Comparison of ENCODE assay signal across 8 cellular contexts in genomic region chr17:74430706-74431567, GRCh38. TPM values are rescaled to one million over a fixed set of nuclear protein-coding genes. Genes with fewer than 3 reads are reported as not detected.
A peak's percentile ranks its signal among the peaks of the same experiment; 100 is the strongest.
DNase-seq lines count a peak whose midpoint lies in the region; ATAC-seq and TF ChIP-seq lines count a peak whose summit lies in the region.

No MANE protein-coding gene starts in this region.

- peaks cover 13% of the 10 kb centered on the region for H3K36me3 Mint-ChIP-seq in Caco-2 (ENCODE audit: insufficient read depth, unreplicated experiment)
- H3K36me3 Mint-ChIP-seq in activated T-helper 17 cell treated with anti-CD3 and anti-CD28 coated beads, Interleukin-2, amount 50 U/mL, for 72 hours (ENCODE audit: low read depth): no peaks in the 10 kb centered on the region

- TF ChIP-seq CTCF in Caco-2 (IDR thresholded peaks at IDR 0.05; ENCODE audit: insufficient read depth in 1 of 2, low read depth in 1 of 2, low read length in 1 of 2, severe bottlenecking in 1 of 2, unreplicated experiment in 1 of 2): no peak

- H3K4me1 Mint-ChIP-seq in Caco-2 (ENCODE audit: low read depth, unreplicated experiment): peaks cover 27% of the 10 kb centered on the region
- no peaks in the 10 kb centered on the region for H3K4me1 Mint-ChIP-seq in activated T-helper 17 cell treated with anti-CD3 and anti-CD28 coated beads, Interleukin-2, amount 50 U/mL, for 72 hours

- ATAC-seq in GM21360 (IDR thresholded peaks at IDR 0.05; ENCODE audit: unreplicated experiment) (peak; percentile 53), Right ventricle myocardium inferior (peak; percentile 70)
- peak; percentile 67 for ATAC-seq in activated T-helper 17 cell treated with anti-CD3 and anti-CD28 coated beads, Interleukin-2, amount 50 U/mL, for 72 hours (replicated peaks)

- H3K9me3 ChIP-seq in Caco-2: no peaks in the 10 kb centered on the region

- peak overlapping the region; percentile 97 for H3K27ac Mint-ChIP-seq in Caco-2 (ENCODE audit: unreplicated experiment)
- no peak overlapping the region for H3K27ac Mint-ChIP-seq in activated T-helper 17 cell treated with anti-CD3 and anti-CD28 coated beads, Interleukin-2, amount 50 U/mL, for 72 hours

- POLR2A ChIA-PET in Caco-2 (lab: Charles Lee): interaction anchor here (0.6 to 1.0 kb wide), 3 partner anchors 14 to 65 kb away, joined by 3 read pairs; no protein-coding TSS in a partner anchor

- no TSS peak for BruUV-seq in Caco-2 (replicated peaks; lab: Mats Ljungman, UMichigan)

- no peaks in the 10 kb centered on the region for H3K27me3 ChIP-seq in Caco-2 (replicated peaks; ENCODE audit: control insufficient read depth, insufficient read depth, low read length)

- H3K36me3 ChIP-seq in Caco-2 (ENCODE audit: control insufficient read depth, insufficient read depth, low read length): no peaks in the 10 kb centered on the region

- no peaks in the 10 kb centered on the region for H3K27me3 Mint-ChIP-seq in Caco-2 (ENCODE audit: insufficient read depth, unreplicated experiment)
- H3K27me3 Mint-ChIP-seq in activated T-helper 17 cell treated with anti-CD3 and anti-CD28 coated beads, Interleukin-2, amount 50 U/mL, for 72 hours: peaks cover 26% of the 10 kb centered on the region

- peak overlapping the region; percentile 99 for H3K4me3 Mint-ChIP-seq in Caco-2 (ENCODE audit: unreplicated experiment)
- H3K4me3 Mint-ChIP-seq in activated T-helper 17 cell treated with anti-CD3 and anti-CD28 coated beads, Interleukin-2, amount 50 U/mL, for 72 hours: peak overlapping the region; percentile 46

- H3K9me3 Mint-ChIP-seq in Caco-2 (ENCODE audit: unreplicated experiment): no peaks in the 10 kb centered on the region
- no peaks in the 10 kb centered on the region for H3K9me3 Mint-ChIP-seq in activated T-helper 17 cell treated with anti-CD3 and anti-CD28 coated beads, Interleukin-2, amount 50 U/mL, for 72 hours

- intact Hi-C loops in Caco-2 (cut with micrococcal nuclease; ENCODE audit: unreplicated experiment) (loop anchor here (1.0 to 2.0 kb wide), 4 partner anchors 11 to 52 kb away; no protein-coding TSS in a partner anchor), Right ventricle myocardium inferior (cut with DNase I) (loop anchor here (5.0 kb wide), 1 partner anchor 219 kb away; the partner anchor contains the start of gene TTYH2)

- peaks cover 43% of the 10 kb centered on the region for H3K4me1 ChIP-seq in Caco-2

- H3K4me3 ChIP-seq in Caco-2 (ENCODE audit: low read depth, low read length): peak overlapping the region; percentile 50

- peak; percentile 87 to 88 for DNase-seq in Caco-2
- peak; percentile 41 for DNase-seq in NCI-H1105 (lab: John Stamatoyannopoulos, UW)
- DNase-seq in Right ventricle myocardium inferior (ENCODE audit: missing footprints): peak; percentile 91
- DNase-seq in nucleus accumbens (lab: John Stamatoyannopoulos, UW): peak in 44 of 56 donors; percentile 17 to 84 (median 53)
- DNase-seq in SKM-1 treated with dmso at 0.1 percent for 144 hours (lab: John Stamatoyannopoulos, UW; ENCODE audit: unreplicated experiment): no peak
- no peak for DNase-seq in activated effector memory CD4-positive, alpha-beta T cell treated with Interleukin-2 at 50 U/mL for 16 hours

- CTCF ChIA-PET in Caco-2 (lab: Charles Lee): interaction anchor here (0.6 to 1.6 kb wide), 6 partner anchors 14 to 227 kb away, joined by 3 to 7 read pairs (median 4); no protein-coding TSS in a partner anchor

RNA-seq across cellular contexts. Expression of gene GPRC5C, which starts 1.0 kb away (rescaled TPM):
- total RNA-seq in Caco-2 (2022) (75.0 and 83.2 TPM in 2 replicates), Right ventricle myocardium inferior (37.2 TPM)
- 1 to 10 TPM in 1 of 2 donors, not detected in 1; 5.0 TPM for total RNA-seq in activated T-helper 17 cell treated with anti-CD3 and anti-CD28 coated beads, Interleukin-2, amount 50 U/mL, for 72 hours

RNA-seq across cellular contexts. Expression of gene CD300A, which starts 35.5 kb away (rescaled TPM):
- total RNA-seq in Caco-2 (2022): not detected in 2 replicates
- 10 to 100 TPM in 1 of 2 donors, 1 to 10 TPM in 1; 3.0 to 29.1 TPM for total RNA-seq in activated T-helper 17 cell treated with anti-CD3 and anti-CD28 coated beads, Interleukin-2, amount 50 U/mL, for 72 hours
- 2.4 TPM for total RNA-seq in Right ventricle myocardium inferior

Comparison
In these comparisons a context has a peak if more than half of its experiments do, and no peak if none do; other contexts are left out.
1. DNase-seq: peak in Caco-2 (2 of 2), NCI-H1105 (single experiment), Right ventricle myocardium inferior (single experiment) and nucleus accumbens (44 of 56); none in SKM-1 treated with dmso at 0.1 percent for 144 hours (single experiment) and activated effector memory CD4-positive, alpha-beta T cell treated with Interleukin-2 at 50 U/mL for 16 hours (single experiment).
2. Peak in every context shown above with its lines, with median percentiles within 50 percentile points of each other: ATAC-seq.